ENCODE assay signal across 8 cellular contexts in the genomic region with DNA sequence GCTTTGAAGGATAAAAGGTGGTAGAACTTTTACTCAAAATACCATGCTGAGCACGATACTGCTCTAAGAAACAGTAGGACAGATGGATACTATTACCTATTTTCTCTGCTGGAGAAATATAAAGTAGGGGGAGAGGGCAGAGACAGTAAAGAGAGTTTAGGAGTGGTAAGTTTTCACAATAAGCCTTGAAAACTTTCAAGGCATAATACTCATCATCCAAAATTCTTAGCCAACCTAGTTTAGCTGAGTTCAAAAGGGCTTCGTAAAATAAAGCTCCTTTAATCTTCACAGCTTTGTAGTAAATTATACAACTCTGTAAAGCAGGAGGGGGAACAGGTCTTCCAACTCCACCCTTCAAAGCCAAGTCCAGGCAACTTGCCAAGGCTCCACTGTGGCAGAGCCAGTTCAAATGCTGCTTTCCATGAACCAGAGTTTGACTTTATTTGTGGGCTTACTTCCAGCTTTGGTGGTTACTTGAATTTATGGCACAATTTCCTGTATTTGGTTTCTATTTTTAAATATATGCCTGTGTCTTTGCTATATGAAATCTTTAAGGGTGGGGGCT. TPM values are rescaled to one million over a fixed set of nuclear protein-coding genes. Genes with fewer than 3 reads are reported as not detected.
DNase-seq lines count a peak whose midpoint lies in the region; ATAC-seq, FAIRE-seq and TF ChIP-seq lines count a peak whose summit lies in the region.

No MANE protein-coding gene starts in this region.

- no peak for FAIRE-seq in HTR-8/SVneo (lab: Jason Lieb, UNC)

- no peaks in the 10 kb centered on the region for H3K27me3 Mint-ChIP-seq in MCF 10A (ENCODE audit: insufficient read depth, unreplicated experiment)

- no peaks in the 10 kb centered on the region for H3K4me1 Mint-ChIP-seq in MCF 10A (ENCODE audit: insufficient read depth, unreplicated experiment)

- H3K9me3 Mint-ChIP-seq in MCF 10A (ENCODE audit: unreplicated experiment), result no peaks in the 10 kb centered on the region

- peak; percentile 71 for DNase-seq in AG10803 (ENCODE audit: low read depth)
- peak; percentile 49 for DNase-seq in KBM-7
- DNase-seq in MCF 10A (ENCODE audit: unreplicated experiment), result peak; percentile 17
- peak; percentile 74 for DNase-seq in medulla oblongata (ENCODE audit: extremely low spot score)
- no peak for DNase-seq in NK-92 treated with Interleukin-12 subunit alpha and Interleukin-12 subunit beta, amount 100 ng/mL, for 24 hours (lab: John Stamatoyannopoulos, UW)
- no peak for DNase-seq in HTR-8/SVneo (ENCODE audit: insufficient read length, low spot score)

- H3K27ac Mint-ChIP-seq in MCF 10A (ENCODE audit: low read depth, unreplicated experiment), result no peak overlapping the region

- no peak overlapping the region for H3K4me3 Mint-ChIP-seq in MCF 10A (ENCODE audit: unreplicated experiment)

- TF ChIP-seq CTCF in AG10803 (conservative IDR thresholded peaks at IDR 0.05; ENCODE audit: low read length), result no peak
- TF ChIP-seq CTCF in MCF 10A (IDR thresholded peaks at IDR 0.05; ENCODE audit: unreplicated experiment), result no peak

- intact Hi-C loops in MCF 10A (cut with micrococcal nuclease), result no loop called here

- POLR2A ChIA-PET in MCF 10A (lab: Yijun Ruan, JAX), result interaction anchor here (1.8 kb wide), 1 partner anchor 10 kb away, joined by 7 read pairs; no protein-coding TSS in a partner anchor

- CTCF ChIA-PET in MCF 10A (lab: Yijun Ruan, JAX), result interaction anchor here (0.6 to 1.1 kb wide), 2 partner anchors 65 to 139 kb away, joined by 4 read pairs; no protein-coding TSS in a partner anchor

- no TSS peak for BruUV-seq in MCF 10A (replicated peaks; lab: Mats Ljungman, UMichigan)

- H3K4me3 ChIP-seq in AG10803 (ENCODE audit: low read length), result no peak overlapping the region

- ATAC-seq in GM21447 (IDR thresholded peaks at IDR 0.05; ENCODE audit: unreplicated experiment) (no peak), GM21723 (IDR thresholded peaks at IDR 0.05; ENCODE audit: unreplicated experiment) (no peak)

- in situ Hi-C loops in KBM-7 (cut with MboI; ENCODE audit: low pct_unique_long_range_greater_than_20kb, low sequenced_read_pairs), result no loop called here

- H3K36me3 Mint-ChIP-seq in MCF 10A (ENCODE audit: insufficient read depth, unreplicated experiment), result peaks cover 81% of the 10 kb centered on the region

RNA-seq across cellular contexts. Expression of gene TEX38, which starts 15.5 kb away (rescaled TPM):
- not detected in 2 replicates for total RNA-seq in MCF 10A (2022)

RNA-seq across cellular contexts. Expression of gene ATPAF1, which starts 19.0 kb away (rescaled TPM):
- 43.2 and 44.1 TPM in 2 replicates for total RNA-seq in MCF 10A (2022)

RNA-seq across cellular contexts. Expression of gene EFCAB14, which starts 31.7 kb away (rescaled TPM):
- total RNA-seq in MCF 10A (2022), result 33.9 and 48.1 TPM in 2 replicates

Comparison
In these comparisons a context has a peak if more than half of its experiments do, and no peak if none do; other contexts are left out.
1. DNase-seq: peak in AG10803 (single experiment), KBM-7 (single experiment), MCF 10A (single experiment) and medulla oblongata (single experiment); none in NK-92 treated with Interleukin-12 subunit alpha and Interleukin-12 subunit beta, amount 100 ng/mL, for 24 hours (single experiment) and HTR-8/SVneo (single experiment).